In the genomic region with DNA sequence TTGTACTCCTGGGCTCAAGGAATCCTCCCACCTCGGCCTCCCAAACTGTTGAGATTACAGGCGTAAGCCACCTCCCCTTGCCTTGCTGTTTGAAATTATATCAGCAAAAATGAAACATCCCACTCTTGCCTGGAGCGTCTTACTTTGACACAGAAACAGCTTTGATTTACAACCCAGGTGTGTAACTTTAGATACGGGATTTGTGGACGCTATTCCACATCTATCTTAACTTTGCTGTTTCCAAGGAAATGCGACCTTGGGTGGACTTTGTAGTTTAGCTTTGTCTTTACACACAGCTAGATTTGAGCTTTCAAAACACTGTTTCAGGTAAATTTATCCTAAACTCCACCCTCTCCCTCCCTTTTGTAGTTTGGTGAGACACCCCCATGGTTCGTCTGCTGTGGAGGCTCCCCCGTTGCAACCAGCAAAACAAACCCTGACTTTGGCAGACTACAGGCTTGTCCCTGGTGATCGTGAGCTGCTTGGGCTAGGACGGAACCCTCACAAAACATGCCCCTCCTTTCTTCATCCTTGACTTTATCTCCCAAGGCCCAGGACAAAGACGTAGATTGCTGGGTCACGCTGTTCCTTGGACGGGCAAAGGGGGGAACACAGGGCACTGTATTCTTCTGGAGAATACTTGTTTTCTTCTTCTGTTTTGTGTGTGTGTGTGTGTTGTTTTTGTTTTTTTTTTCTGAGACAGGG, we compare ENCODE assay signal across 1 cellular context.
TF ChIP-seq lines count a peak whose summit lies in the region.

No MANE protein-coding gene starts in this region.

TF ChIP-seq in IMR-90, 13 proteins besides CTCF, POLR2A, EP300 and RAD21:
- TF ChIP-seq, protein P1, sequence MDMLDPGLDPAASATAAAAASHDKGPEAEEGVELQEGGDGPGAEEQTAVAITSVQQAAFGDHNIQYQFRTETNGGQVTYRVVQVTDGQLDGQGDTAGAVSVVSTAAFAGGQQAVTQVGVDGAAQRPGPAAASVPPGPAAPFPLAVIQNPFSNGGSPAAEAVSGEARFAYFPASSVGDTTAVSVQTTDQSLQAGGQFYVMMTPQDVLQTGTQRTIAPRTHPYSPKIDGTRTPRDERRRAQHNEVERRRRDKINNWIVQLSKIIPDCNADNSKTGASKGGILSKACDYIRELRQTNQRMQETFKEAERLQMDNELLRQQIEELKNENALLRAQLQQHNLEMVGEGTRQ (IDR thresholded peaks at IDR 0.05; ENCODE audit: low read depth, low read length): no peak
- TF ChIP-seq NFE2L2 (IDR thresholded peaks at IDR 0.05; ENCODE audit: low read depth, low read length) (no peak), RFX5 (IDR thresholded peaks at IDR 0.05; ENCODE audit: low read depth, low read length) (no peak), BHLHE40 (IDR thresholded peaks at IDR 0.05; ENCODE audit: low read depth, low read length) (no peak)
TF ChIP-seq in IMR-90: peak in this region for 0.
